In genomic region chr10:1354776-1355435, GRCh38 we compare ENCODE assay signal across 20 cellular contexts.
DNase-seq lines count a peak whose midpoint lies in the region; ATAC-seq, FAIRE-seq and TF ChIP-seq lines count a peak whose summit lies in the region.
"Had no signal": no experiment of that assay in that cellular context is flagged by ENCODE, and none has a peak within 500 bp of the region (broad histone marks: within the 10 kb centered on the region; RNA-seq: fewer than 3 reads in every experiment).

No MANE protein-coding gene starts in this region.

- DNase-seq in activated naive CD4-positive, alpha-beta T cell treated with anti-CD3 and anti-CD28 coated beads, Interleukin-2, amount 10 ng/mL, durations not matched to agents 7 days and 5 days, result no peak
- no peak for DNase-seq in activated naive CD4-positive, alpha-beta T cell (lab: John Stamatoyannopoulos, UW)
- DNase-seq in kidney (peak; percentile 42), small intestine (peak; percentile 23), hepatic stellate cell (ENCODE audit: low spot score) (no peak)
- DNase-seq: CD8-positive, alpha-beta T cell; COR-L47; DMS153; DMS79 treated with DMSO at 0.1 percent for 48 hours; EL had no signal

- CTCF ChIA-PET in activated naive CD4-positive, alpha-beta T cell treated with anti-CD3 and anti-CD28 coated beads, Interleukin-2, amount 10 ng/mL, durations not matched to agents 7 days and 5 days (lab: Charles Lee), result no interaction called here

- H3K27ac ChIP-seq in kidney (ENCODE audit: low read depth in 2 of 2, low read length in 2 of 2) (no peak overlapping the region), small intestine (ENCODE audit: low read depth in 1 of 2, low read length in 1 of 2) (no peak overlapping the region)
- H3K27ac ChIP-seq: 22Rv1 had no signal

- peaks cover 20% of the 10 kb centered on the region for H3K4me1 Mint-ChIP-seq in activated naive CD4-positive, alpha-beta T cell treated with anti-CD3 and anti-CD28 coated beads, Interleukin-2, amount 10 ng/mL, durations not matched to agents 7 days and 5 days
- H3K4me1 Mint-ChIP-seq: CD14-positive monocyte had no signal

- ATAC-seq in SK-N-SH treated with all-trans-retinoic acid at 6 μM for 48 hours (no peak), GM18858 (IDR thresholded peaks at IDR 0.05; ENCODE audit: unreplicated experiment) (no peak)
- ATAC-seq: CD8-positive, alpha-beta T cell; GM23338 had no signal

- H3K4me1 ChIP-seq in kidney (ENCODE audit: control insufficient read depth in 1 of 2, insufficient read depth in 1 of 2, low read depth in 1 of 2, low read length in 2 of 2), result no peaks in the 10 kb centered on the region
- H3K4me1 ChIP-seq in small intestine (ENCODE audit: control insufficient read depth in 2 of 2, insufficient read depth in 1 of 2, low read depth in 1 of 2, low read length in 1 of 2), result no peaks in the 10 kb centered on the region
- H3K4me1 ChIP-seq: HAP-1 had no signal

- no peaks in the 10 kb centered on the region for H3K9me3 ChIP-seq in kidney (ENCODE audit: control insufficient read depth in 1 of 2, low read length in 2 of 2)
- H3K9me3 ChIP-seq in small intestine (ENCODE audit: control insufficient read depth, low read depth), result no peaks in the 10 kb centered on the region
- H3K9me3 ChIP-seq: HAP-1 had no signal

- no peaks in the 10 kb centered on the region for H3K36me3 Mint-ChIP-seq in activated naive CD4-positive, alpha-beta T cell treated with anti-CD3 and anti-CD28 coated beads, Interleukin-2, amount 10 ng/mL, durations not matched to agents 7 days and 5 days
- H3K36me3 Mint-ChIP-seq: CD14-positive monocyte; CD8-positive, alpha-beta T cell had no signal

- H3K9ac ChIP-seq in kidney (ENCODE audit: low read length in 2 of 2), result no peak overlapping the region

- H3K9me3 Mint-ChIP-seq in activated naive CD4-positive, alpha-beta T cell treated with anti-CD3 and anti-CD28 coated beads, Interleukin-2, amount 10 ng/mL, durations not matched to agents 7 days and 5 days, result no peaks in the 10 kb centered on the region
- H3K9me3 Mint-ChIP-seq: CD14-positive monocyte; CD8-positive, alpha-beta T cell; GM23338 had no signal

- peak overlapping the region; percentile 37 for H3K27ac Mint-ChIP-seq in activated naive CD4-positive, alpha-beta T cell treated with anti-CD3 and anti-CD28 coated beads, Interleukin-2, amount 10 ng/mL, durations not matched to agents 7 days and 5 days
- H3K27ac Mint-ChIP-seq: CD14-positive monocyte; CD8-positive, alpha-beta T cell; GM23338 had no signal

- TF ChIP-seq CTCF in kidney (IDR thresholded peaks at IDR 0.05; ENCODE audit: borderline replicate concordance, extremely low read depth, insufficient read depth), result no peak

- H3K4me3 ChIP-seq in kidney (ENCODE audit: low read length in 2 of 2) (no peak overlapping the region), small intestine (ENCODE audit: low read depth in 1 of 2, low read length in 2 of 2) (no peak overlapping the region)
- H3K4me3 ChIP-seq: GM23338, HAP-1 had no signal

- intact Hi-C loops in kidney (cut with DNase I), result no loop called here

- H3K27me3 Mint-ChIP-seq in activated naive CD4-positive, alpha-beta T cell treated with anti-CD3 and anti-CD28 coated beads, Interleukin-2, amount 10 ng/mL, durations not matched to agents 7 days and 5 days, result peaks cover 28% of the 10 kb centered on the region

- no peaks in the 10 kb centered on the region for H3K27me3 ChIP-seq in small intestine (ENCODE audit: control insufficient read depth in 2 of 2, insufficient read depth in 2 of 2, low read length in 2 of 2)

- H3K36me3 ChIP-seq in kidney (ENCODE audit: control insufficient read depth in 1 of 2, insufficient read depth in 2 of 2, low read length in 2 of 2) (no peaks in the 10 kb centered on the region), small intestine (ENCODE audit: control insufficient read depth in 2 of 2, insufficient read depth in 2 of 2, low read length in 2 of 2) (no peaks in the 10 kb centered on the region)
- H3K36me3 ChIP-seq: HAP-1 had no signal

- H3K4me3 Mint-ChIP-seq in activated naive CD4-positive, alpha-beta T cell treated with anti-CD3 and anti-CD28 coated beads, Interleukin-2, amount 10 ng/mL, durations not matched to agents 7 days and 5 days, result no peak overlapping the region
- H3K4me3 Mint-ChIP-seq: CD14-positive monocyte; CD8-positive, alpha-beta T cell; GM23338 had no signal

- FAIRE-seq in kidney (lab: Jason Lieb, UNC) (no peak), small intestine (lab: Jason Lieb, UNC) (no peak)
- FAIRE-seq: D721Med, G401.6, GM12891, GM19239 had no signal

- 50 to 63% (median 62%) methylated on average over 7 of the region's 7 CpGs for WGBS in small intestine, 3 donors

TF ChIP-seq in SK-N-SH treated with all-trans-retinoic acid at 6 μM for 48 hours, 23 proteins besides CTCF, POLR2A, EP300 and RAD21:
- TF ChIP-seq TCF4 (CRISPR knock-in tag; IDR thresholded peaks at IDR 0.05; ENCODE audit: borderline replicate concordance) (no peak), BACH2 (CRISPR knock-in tag; IDR thresholded peaks at IDR 0.05; ENCODE audit: borderline replicate concordance) (no peak), OSR1 (CRISPR knock-in tag; IDR thresholded peaks at IDR 0.05) (no peak)

Comparison
In these comparisons a context has a peak if more than half of its experiments do, and no peak if none do; other contexts are left out.
1. DNase-seq: peak in kidney (single experiment) and small intestine (single experiment); none in activated naive CD4-positive, alpha-beta T cell treated with anti-CD3 and anti-CD28 coated beads, Interleukin-2, amount 10 ng/mL, durations not matched to agents 7 days and 5 days (single experiment), activated naive CD4-positive, alpha-beta T cell (0 of 4) and hepatic stellate cell (single experiment).